ENCODE assay signal across 8 cellular contexts in genomic region chr5:141850183-141850768, GRCh38. TPM values are rescaled to one million over a fixed set of nuclear protein-coding genes. Genes with fewer than 3 reads are reported as not detected.
DNase-seq lines count a peak whose midpoint lies in the region; ATAC-seq and TF ChIP-seq lines count a peak whose summit lies in the region.

No MANE protein-coding gene starts in this region.

- peak overlapping the region; percentile 87 to 90 for H3K4me3 ChIP-seq in mucosa of rectum (ENCODE audit: low read length in 2 of 2)

- peak; percentile 18 for ATAC-seq in GM19035 (IDR thresholded peaks at IDR 0.05; ENCODE audit: unreplicated experiment)
- no peak for ATAC-seq in GM19397 (IDR thresholded peaks at IDR 0.05; ENCODE audit: unreplicated experiment)

- H3K4me1 Mint-ChIP-seq in endothelial cell (ENCODE audit: unreplicated experiment) = peaks cover 47% of the 10 kb centered on the region

- H3K4me3 Mint-ChIP-seq in endothelial cell (ENCODE audit: unreplicated experiment) = peak overlapping the region; percentile 71

- DNase-seq in Ammon's horn (ENCODE audit: low spot score) (peak; percentile 50), endothelial cell (ENCODE audit: low spot score) (no peak)
- DNase-seq in activated CD4-positive, alpha-beta T cell treated with anti-CD3 and anti-CD28 coated beads, Interleukin-2, amount 50 U/mL, for 4 hours = peak; percentile 26 to 30

- H3K9me3 Mint-ChIP-seq in endothelial cell (ENCODE audit: unreplicated experiment) = no peaks in the 10 kb centered on the region

- no peaks in the 10 kb centered on the region for H3K36me3 ChIP-seq in KOPT-K1 (ENCODE audit: insufficient read depth, low read length)
- peaks cover 0 to 3% of the 10 kb centered on the region in 2 donors for H3K36me3 ChIP-seq in mucosa of rectum (ENCODE audit: control insufficient read depth in 2 of 2, insufficient read depth in 2 of 2, low read length in 2 of 2)

- H3K9me3 ChIP-seq in KOPT-K1 (ENCODE audit: insufficient read depth, low read length, poor library complexity, severe bottlenecking) (no peaks in the 10 kb centered on the region), mucosa of rectum (ENCODE audit: control insufficient read depth in 2 of 2, low read length in 2 of 2) (no peaks in the 10 kb centered on the region)

- H3K27ac ChIP-seq in KOPT-K1 (ENCODE audit: low read depth, low read length, poor library complexity, severe bottlenecking) (peak overlapping the region; percentile 78), mucosa of rectum (ENCODE audit: low read depth in 2 of 2, low read length in 2 of 2) (peak overlapping the region; percentile 98 to 99), temporal lobe (ENCODE audit: low read depth, low read length) (peak overlapping the region; percentile 100)

- H3K36me3 Mint-ChIP-seq in endothelial cell (ENCODE audit: low read depth, unreplicated experiment) = peaks cover 21% of the 10 kb centered on the region

- no peaks in the 10 kb centered on the region for H3K27me3 ChIP-seq in mucosa of rectum (ENCODE audit: control insufficient read depth in 2 of 2, insufficient read depth in 2 of 2, low read length in 2 of 2)

- peak overlapping the region; percentile 94 for H3K27ac Mint-ChIP-seq in endothelial cell (ENCODE audit: unreplicated experiment)

- H3K27me3 Mint-ChIP-seq in endothelial cell (ENCODE audit: unreplicated experiment) = peaks cover 15% of the 10 kb centered on the region

- H3K9ac ChIP-seq in mucosa of rectum (ENCODE audit: low read depth in 1 of 2, low read length in 2 of 2) = peak overlapping the region; percentile 96 to 98

- H3K4me1 ChIP-seq in mucosa of rectum (ENCODE audit: control insufficient read depth in 2 of 2, insufficient read depth in 2 of 2, low read length in 2 of 2) = peaks cover 28 to 43% of the 10 kb centered on the region in 2 donors

- no peak for TF ChIP-seq CTCF in endothelial cell (IDR thresholded peaks at IDR 0.05; ENCODE audit: unreplicated experiment)

RNA-seq across cellular contexts. Expression of gene PCDH1, which starts 27.9 kb away (rescaled TPM):
- total RNA-seq in endothelial cell (ENCODE audit: unreplicated experiment) (140 TPM), temporal lobe (49.2 TPM)
